ENCODE assay signal across 19 cellular contexts in the genomic region with DNA sequence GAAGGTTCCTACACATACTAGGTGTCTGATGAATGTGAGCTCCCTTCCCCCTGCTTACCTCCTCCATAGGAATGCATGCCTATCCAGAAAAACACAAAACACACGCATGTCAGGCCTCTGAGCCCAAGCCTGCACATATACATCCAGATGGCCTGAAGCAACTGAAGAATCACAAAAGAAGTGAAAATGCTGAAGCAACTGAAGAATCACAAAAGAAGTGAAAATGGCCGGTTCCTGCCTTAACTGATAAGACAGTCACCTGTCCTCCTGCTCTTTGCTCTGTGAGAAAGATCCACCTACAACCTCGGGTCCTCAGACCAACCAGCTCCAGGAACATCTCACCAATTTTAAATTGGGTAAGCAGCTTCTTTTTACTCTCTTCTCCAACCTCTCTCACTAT. TPM values are rescaled to one million over a fixed set of nuclear protein-coding genes. Genes with fewer than 3 reads are reported as not detected.
DNase-seq lines count a peak whose midpoint lies in the region; ATAC-seq, FAIRE-seq and TF ChIP-seq lines count a peak whose summit lies in the region.
"Not testable (repeated sequence)": the region's sequence is repeated elsewhere in the genome, so short reads cannot be mapped to it uniquely, and the experiment has no call there.
"Had no signal": no experiment of that assay in that cellular context is flagged by ENCODE, and none has a peak within 500 bp of the region (broad histone marks: within the 10 kb centered on the region; RNA-seq: fewer than 3 reads in every experiment).

No MANE protein-coding gene starts in this region.

- in situ Hi-C loops in GM12878 (cut with MboI); transverse colon (cut with MboI; ENCODE audit: low pct_ligation_motif_present in 1 of 4, low pct_unique_long_range_greater_than_20kb in 1 of 4, low sequenced_read_pairs in 3 of 4): not testable (repeated sequence)

- not testable (repeated sequence) for TF ChIP-seq EP300 in GM12878 (IDR thresholded peaks at IDR 0.05; ENCODE audit: borderline replicate concordance in 1 of 2, control insufficient read depth in 1 of 2, low read depth in 2 of 2, low read length in 2 of 2); transverse colon (IDR thresholded peaks at IDR 0.05; ENCODE audit: low read depth)

- H3K4me1 ChIP-seq in Caco-2; GM12878 (ENCODE audit: control insufficient read depth, insufficient read depth, low read length): not testable (repeated sequence)
- H3K4me1 ChIP-seq in hepatocyte (ENCODE audit: insufficient read depth), result peaks cover 23% of the 10 kb centered on the region
- H3K4me1 ChIP-seq in muscle layer of duodenum (ENCODE audit: control insufficient read depth in 1 of 2, insufficient read depth in 2 of 2, low read length in 2 of 2), result peaks cover 13 to 14% of the 10 kb centered on the region in 2 donors
- peaks cover 0 to 31% (median 18%) of the 10 kb centered on the region in 4 donors for H3K4me1 ChIP-seq in transverse colon

- POLR2A ChIA-PET in Caco-2 (lab: Charles Lee); activated CD8-positive, alpha-beta T cell treated with anti-CD3 and anti-CD28 coated beads, Interleukin-2, amount 10 ng/mL, durations not matched to agents 7 days and 5 days (lab: Charles Lee): not testable (repeated sequence)
- POLR2A ChIA-PET in GM12878 (lab: Charles Lee), result interaction anchor here (1.3 kb wide), 1 partner anchor 28 kb away, joined by 5 read pairs; no protein-coding TSS in a partner anchor

- H3K36me3 ChIP-seq in Caco-2 (ENCODE audit: control insufficient read depth, insufficient read depth, low read length); SU-DHL-6 (ENCODE audit: low read length); GM12878 (ENCODE audit: control insufficient read depth in 2 of 2, insufficient read depth in 2 of 2, low read length in 1 of 2); hepatocyte (replicated peaks; ENCODE audit: insufficient read depth, low read depth); muscle layer of duodenum (ENCODE audit: control insufficient read depth in 1 of 2, insufficient read depth in 2 of 2, low read length in 2 of 2); transverse colon: not testable (repeated sequence)

- H3K27me3 Mint-ChIP-seq in Caco-2 (ENCODE audit: insufficient read depth, unreplicated experiment); HFFc6 (ENCODE audit: insufficient read depth); activated CD8-positive, alpha-beta T cell treated with anti-CD3 and anti-CD28 coated beads, Interleukin-2, amount 10 ng/mL, durations not matched to agents 7 days and 5 days (ENCODE audit: low read depth): not testable (repeated sequence)

- not testable (repeated sequence) for H3K4me2 ChIP-seq in SU-DHL-6 (ENCODE audit: low read depth, low read length, poor library complexity, severe bottlenecking); GM12878 (ENCODE audit: control insufficient read depth, insufficient read depth)
- peak overlapping the region; percentile 78 for H3K4me2 ChIP-seq in hepatocyte

- H3K4me3 ChIP-seq in Caco-2 (ENCODE audit: low read depth, low read length); SU-DHL-6 (ENCODE audit: insufficient read depth, low read length, poor library complexity, severe bottlenecking); GM12878; hepatocyte; muscle layer of duodenum (ENCODE audit: low read depth in 1 of 2, low read length in 2 of 2); transverse colon: not testable (repeated sequence)

- not testable (repeated sequence) for TF ChIP-seq CTCF in Caco-2 (IDR thresholded peaks at IDR 0.05; ENCODE audit: insufficient read depth in 1 of 2, low read depth in 1 of 2, low read length in 1 of 2, severe bottlenecking in 1 of 2, unreplicated experiment in 1 of 2); HFFc6 (IDR thresholded peaks at IDR 0.05); SU-DHL-6 (IDR thresholded peaks at IDR 0.05; ENCODE audit: insufficient read depth, low read length, poor library complexity, severe bottlenecking); GM12878 (IDR thresholded peaks at IDR 0.05 in 2 of 3, conservative IDR thresholded peaks at IDR 0.05 in 1 of 3; ENCODE audit: control insufficient read depth in 2 of 3, extremely low read depth in 1 of 3, insufficient read depth in 1 of 3, low read depth in 3 of 3, low read length in 3 of 3); hepatocyte (IDR thresholded peaks at IDR 0.05; ENCODE audit: poor library complexity); transverse colon (IDR thresholded peaks at IDR 0.05)

- not testable (repeated sequence) for H3K9me3 ChIP-seq in Caco-2; SU-DHL-6 (ENCODE audit: insufficient read depth, low read length); GM12878 (replicated peaks; ENCODE audit: control insufficient read depth, insufficient read depth, low read length); hepatocyte (ENCODE audit: low read depth); muscle layer of duodenum (ENCODE audit: control insufficient read depth in 1 of 2, low read length in 2 of 2); transverse colon

- H3K27me3 ChIP-seq in Caco-2 (replicated peaks; ENCODE audit: control insufficient read depth, insufficient read depth, low read length); SU-DHL-6 (ENCODE audit: low read length); GM12878 (replicated peaks in 1 of 2; ENCODE audit: control insufficient read depth in 2 of 2, insufficient read depth in 2 of 2, low read length in 1 of 2); hepatocyte; muscle layer of duodenum (ENCODE audit: low read depth, low read length); transverse colon: not testable (repeated sequence)

- not testable (repeated sequence) for H3K9me3 Mint-ChIP-seq in Caco-2 (ENCODE audit: unreplicated experiment); HFFc6; activated CD8-positive, alpha-beta T cell treated with anti-CD3 and anti-CD28 coated beads, Interleukin-2, amount 10 ng/mL, durations not matched to agents 7 days and 5 days (ENCODE audit: insufficient read depth)

- H3K4me3 Mint-ChIP-seq in Caco-2 (ENCODE audit: unreplicated experiment) (peak overlapping the region; percentile 78), HFFc6 (peak overlapping the region; percentile 95)
- peak overlapping the region; percentile 87 for H3K4me3 Mint-ChIP-seq in activated CD8-positive, alpha-beta T cell treated with anti-CD3 and anti-CD28 coated beads, Interleukin-2, amount 10 ng/mL, durations not matched to agents 7 days and 5 days

- H3K36me3 Mint-ChIP-seq in Caco-2 (ENCODE audit: insufficient read depth, unreplicated experiment), result peaks cover 18% of the 10 kb centered on the region
- H3K36me3 Mint-ChIP-seq in HFFc6 (ENCODE audit: low read depth); activated CD8-positive, alpha-beta T cell treated with anti-CD3 and anti-CD28 coated beads, Interleukin-2, amount 10 ng/mL, durations not matched to agents 7 days and 5 days (ENCODE audit: low read depth): not testable (repeated sequence)

- RAD21 ChIA-PET in GM12878 (lab: Charles Lee; ENCODE audit: unreplicated experiment), result interaction anchor here (1.9 kb wide), 1 partner anchor 29 kb away, joined by 7 read pairs; no protein-coding TSS in a partner anchor

- ATAC-seq in activated CD8-positive, alpha-beta T cell treated with anti-CD3 and anti-CD28 coated beads, Interleukin-2, amount 10 ng/mL, durations not matched to agents 7 days and 5 days; GM12878: not testable (repeated sequence)

- TF ChIP-seq POLR2A in GM12878 (IDR thresholded peaks at IDR 0.05; ENCODE audit: low read depth, low read length); transverse colon (IDR thresholded peaks at IDR 0.05): not testable (repeated sequence)

- not testable (repeated sequence) for H3F3A ChIP-seq in SU-DHL-6 (ENCODE audit: insufficient read depth)

- intact Hi-C loops in Caco-2 (cut with micrococcal nuclease; ENCODE audit: unreplicated experiment), result loop anchor here (1.0 kb wide), 1 partner anchor 97 kb away; no protein-coding TSS in a partner anchor
- intact Hi-C loops in GM12878 (cut with micrococcal nuclease; ENCODE audit: unreplicated experiment), result loop anchor here (1.0 to 5.0 kb wide), 3 partner anchors 28 to 204 kb away; partner anchors contain the start of genes CNDP2 and TIMM21
- intact Hi-C loops in transverse colon (cut with DNase I; ENCODE audit: low total_unique reads), result loop anchor here (5.0 kb wide), 1 partner anchor 604 kb away; no protein-coding TSS in a partner anchor

- H3K27ac Mint-ChIP-seq in Caco-2 (ENCODE audit: unreplicated experiment); activated CD8-positive, alpha-beta T cell treated with anti-CD3 and anti-CD28 coated beads, Interleukin-2, amount 10 ng/mL, durations not matched to agents 7 days and 5 days: not testable (repeated sequence)
- H3K27ac Mint-ChIP-seq in HFFc6, result peak overlapping the region; percentile 17; the same call in 1 of the 2 replicates

- not testable (repeated sequence) for H4K20me1 ChIP-seq in SU-DHL-6 (ENCODE audit: low read depth, low read length); GM12878 (ENCODE audit: control insufficient read depth, insufficient read depth); hepatocyte (ENCODE audit: insufficient read depth, poor library complexity, severe bottlenecking)

- not testable (repeated sequence) for H3K27ac ChIP-seq in SU-DHL-6 (ENCODE audit: low read depth, low read length); GM12878 (ENCODE audit: control insufficient read depth, insufficient read depth)
- peak overlapping the region; percentile 87 for H3K27ac ChIP-seq in hepatocyte
- H3K27ac ChIP-seq in muscle layer of duodenum (ENCODE audit: low read length), result peak overlapping the region; percentile 49
- peak overlapping the region in 3 of 4 donors; percentile 81 to 91 (median 84) for H3K27ac ChIP-seq in transverse colon

- TF ChIP-seq RAD21 in GM12878 (IDR thresholded peaks at IDR 0.05; ENCODE audit: insufficient read depth, low read depth, low read length), result not testable (repeated sequence)

- not testable (repeated sequence) for DNase-seq in Caco-2; HFFc6; activated CD8-positive, alpha-beta T cell treated with anti-CD3 and anti-CD28 coated beads, Interleukin-2, amount 10 ng/mL, durations not matched to agents 7 days and 5 days; GM12878 (ENCODE audit: low read depth, low spot score); hepatocyte (ENCODE audit: low spot score); transverse colon

- SMC1A ChIA-PET in GM12878 (lab: Charles Lee; ENCODE audit: uncharacterized antibody, unreplicated experiment), result interaction anchor here (0.7 to 1.2 kb wide), 2 partner anchors 9 to 41 kb away, joined by 3 read pairs; no protein-coding TSS in a partner anchor

- H3K79me2 ChIP-seq in SU-DHL-6 (ENCODE audit: insufficient read depth, low read length); GM12878 (ENCODE audit: control insufficient read depth, insufficient read depth, low read length): not testable (repeated sequence)
- peaks cover 33% of the 10 kb centered on the region for H3K79me2 ChIP-seq in hepatocyte

- H2AFZ ChIP-seq in SU-DHL-6 (ENCODE audit: low read depth, low read length, severe bottlenecking), result peak overlapping the region; percentile 86
- H2AFZ ChIP-seq in GM12878 (ENCODE audit: control insufficient read depth, low read depth, low read length); hepatocyte: not testable (repeated sequence)

- WGBS in GM12878 (ENCODE audit: insufficient coverage, insufficient replicate concordance, low lambda C conversion rate, missing lambda C conversion rate), result 73% methylated on average over 3 of the region's 3 CpGs
- WGBS in hepatocyte (ENCODE audit: low lambda C conversion rate, missing lambda C conversion rate), result 87% methylated on average over 3 of the region's 3 CpGs
- 88 to 94% methylated on average over 2 to 3 of the region's 3 CpGs for WGBS in transverse colon (ENCODE audit: low coverage in 1 of 2), 2 donors

- H3K4me1 Mint-ChIP-seq in Caco-2 (ENCODE audit: low read depth, unreplicated experiment), result not testable (repeated sequence)
- H3K4me1 Mint-ChIP-seq in HFFc6 (ENCODE audit: low read depth), result peaks cover 43% of the 10 kb centered on the region
- H3K4me1 Mint-ChIP-seq in activated CD8-positive, alpha-beta T cell treated with anti-CD3 and anti-CD28 coated beads, Interleukin-2, amount 10 ng/mL, durations not matched to agents 7 days and 5 days (ENCODE audit: low read depth), result peaks cover 13% of the 10 kb centered on the region

- FAIRE-seq in GM12878 (lab: Jason Lieb, UNC), result not testable (repeated sequence)

- not testable (repeated sequence) for H3K9ac ChIP-seq in SU-DHL-6 (ENCODE audit: low read length); GM12878 (ENCODE audit: control insufficient read depth, insufficient read depth, low read length)

- H3K9me2 ChIP-seq in SU-DHL-6 (replicated peaks; ENCODE audit: insufficient read depth, low read length); hepatocyte (replicated peaks; ENCODE audit: insufficient read depth): not testable (repeated sequence)

- CTCF ChIA-PET in Caco-2 (lab: Charles Lee), result interaction anchor here (0.7 kb wide), 1 partner anchor 33 kb away, joined by 3 read pairs; no protein-coding TSS in a partner anchor
- CTCF ChIA-PET in activated CD8-positive, alpha-beta T cell treated with anti-CD3 and anti-CD28 coated beads, Interleukin-2, amount 10 ng/mL, durations not matched to agents 7 days and 5 days (lab: Charles Lee), result interaction anchor here (1.3 kb wide), 1 partner anchor 201 kb away, joined by 4 read pairs; no protein-coding TSS in a partner anchor
- CTCF ChIA-PET in GM12878 (lab: Yijun Ruan, JAX), result not testable (repeated sequence)

- BruUV-seq in Caco-2 (replicated peaks; lab: Mats Ljungman, UMichigan); GM12878 (replicated peaks; lab: Mats Ljungman, UMichigan): not testable (repeated sequence)

RNA-seq across cellular contexts. Expression of gene CYB5A, which starts 1.2 kb away (rescaled TPM):
- total RNA-seq in Caco-2 (2022) (103 and 105 TPM in 2 replicates), GM12878 (2014; rRNA removed) (63.2 and 76.9 TPM in 2 replicates), GM12878 (2014; rRNA removed; fragmentation: Illumina TruSeq; extraction: Trizol) (63.9 and 68.7 TPM in 2 replicates), GM12878 (2021) (60.2 and 60.4 TPM in 2 replicates), hepatocyte (259 and 273 TPM in 2 replicates), transverse colon (100 to 1,000 TPM in 3 of 4 donors, 10 to 100 TPM in 1; 34.0 to 236 (median 173) TPM)
- total RNA-seq in HFFc6 (2021; fragmentation: NEBNext Ultra II Directional; extraction: Animal tissue kit (Norgen Biotek cat#: 25700)), result 10 to 100 TPM; 60.4 to 83.3 (median 69.1) TPM
- 10 to 100 TPM; 28.7 to 31.3 TPM for total RNA-seq in activated CD8-positive, alpha-beta T cell treated with anti-CD3 and anti-CD28 coated beads, Interleukin-2, amount 10 ng/mL, durations not matched to agents 7 days and 5 days
- total RNA-seq in GM12878 (2013; cell fraction: nucleolus; rRNA removed), result 49.2 and 49.6 TPM in 2 replicates
- 29.6 TPM for polyA plus RNA-seq in GM12878 (2011; ENCODE audit: low read depth)
- polyA plus RNA-seq in GM12878 (2011; rRNA removed) (106 and 119 TPM in 2 replicates), GM12878 (2014; fragmentation: Illumina TruSeq; extraction: Trizol) (78.6 and 87.4 TPM in 2 replicates), GM12878 (2014; fragmentation: Nextera tagmentation; extraction: Ambion mirVana) (100 to 1,000 TPM; 120 to 129 TPM), GM12878 (2014; rRNA removed) (57.8 and 76.8 TPM in 2 replicates), GM12878 (2016; fragmentation: Nextera tagmentation; extraction: Ambion mirVana) (100 to 1,000 TPM; 119 to 122 TPM), hepatocyte (358 and 457 TPM in 2 replicates)
- 126 and 164 TPM in 2 replicates for polyA plus RNA-seq in GM12878 (2011; cell fraction: cytosol; rRNA removed)
- 57.7 and 65.9 TPM in 2 replicates for polyA plus RNA-seq in GM12878 (2011; cell fraction: nucleus; rRNA removed)
- polyA plus RNA-seq in GM12878 (2012), result 46.7 and 56.5 TPM in 2 replicates
- 30.7 and 34.2 TPM in 2 replicates for polyA minus RNA-seq in GM12878 (2011; rRNA and poly(A)+ RNA removed)
- polyA minus RNA-seq in GM12878 (2011; cell fraction: cytosol; rRNA and poly(A)+ RNA removed), result 8.8 and 20.5 TPM in 2 replicates
- 8.0 and 8.1 TPM in 2 replicates for polyA minus RNA-seq in GM12878 (2011; cell fraction: nucleus; rRNA and poly(A)+ RNA removed)

RNA-seq across cellular contexts. Expression of gene C18orf63, which starts 22.7 kb away (rescaled TPM):
- total RNA-seq in Caco-2 (2022) (0.07 TPM in 1 of 2 replicates, not detected in the other), GM12878 (2014; rRNA removed) (not detected in 2 replicates), GM12878 (2014; rRNA removed; fragmentation: Illumina TruSeq; extraction: Trizol) (not detected in 2 replicates), GM12878 (2021) (not detected in 2 replicates), hepatocyte (not detected in 2 replicates), transverse colon (not detected)
- total RNA-seq in HFFc6 (2021; fragmentation: NEBNext Ultra II Directional; extraction: Animal tissue kit (Norgen Biotek cat#: 25700)), result not detected
- total RNA-seq in activated CD8-positive, alpha-beta T cell treated with anti-CD3 and anti-CD28 coated beads, Interleukin-2, amount 10 ng/mL, durations not matched to agents 7 days and 5 days, result not detected
- not detected in 2 replicates for total RNA-seq in GM12878 (2013; cell fraction: nucleolus; rRNA removed)
- polyA plus RNA-seq in GM12878 (2011; ENCODE audit: low read depth), result not detected
- polyA plus RNA-seq in GM12878 (2011; rRNA removed) (not detected in 2 replicates), GM12878 (2014; fragmentation: Illumina TruSeq; extraction: Trizol) (not detected in 2 replicates), GM12878 (2014; fragmentation: Nextera tagmentation; extraction: Ambion mirVana) (not detected), GM12878 (2014; rRNA removed) (not detected in 2 replicates), GM12878 (2016; fragmentation: Nextera tagmentation; extraction: Ambion mirVana) (not detected), hepatocyte (not detected in 2 replicates)
- polyA plus RNA-seq in GM12878 (2011; cell fraction: cytosol; rRNA removed), result not detected in 2 replicates
- polyA plus RNA-seq in GM12878 (2011; cell fraction: nucleus; rRNA removed), result not detected in 2 replicates
- not detected in 2 replicates for polyA plus RNA-seq in GM12878 (2012)
- not detected in 2 replicates for polyA minus RNA-seq in GM12878 (2011; rRNA and poly(A)+ RNA removed)
- polyA minus RNA-seq in GM12878 (2011; cell fraction: cytosol; rRNA and poly(A)+ RNA removed), result not detected in 2 replicates
- not detected in 2 replicates for polyA minus RNA-seq in GM12878 (2011; cell fraction: nucleus; rRNA and poly(A)+ RNA removed)
- total RNA-seq: activated T-helper 1 cell treated with anti-CD3 and anti-CD28 coated beads, Interleukin-12 subunit alpha, Interleukin-12 subunit beta, Interleukin-2, Interleukin-4 antibody, amounts not matched to agents 30 ng/mL and 10 ng/mL and 1 ng/mL, durations not matched to agents 14 hours and 24 hours and 36 hours; aorta; cardiac septum; gastrocnemius medialis; left lobe of liver; NCI-H460; right cardiac atrium; SK-MEL-5; subcutaneous adipose tissue; T-helper 1 cell treated with Interleukin-12 subunit alpha and Interleukin-12 subunit beta and Interleukin-4 antibody, amounts not matched to agents 30 ng/mL and 1 ng/mL, for 36 hours had no signal
- polyA plus RNA-seq: AG04450, aorta, right cardiac atrium had no signal
